Comparison of ENCODE assay signal across 12 cellular contexts in the genomic region with DNA sequence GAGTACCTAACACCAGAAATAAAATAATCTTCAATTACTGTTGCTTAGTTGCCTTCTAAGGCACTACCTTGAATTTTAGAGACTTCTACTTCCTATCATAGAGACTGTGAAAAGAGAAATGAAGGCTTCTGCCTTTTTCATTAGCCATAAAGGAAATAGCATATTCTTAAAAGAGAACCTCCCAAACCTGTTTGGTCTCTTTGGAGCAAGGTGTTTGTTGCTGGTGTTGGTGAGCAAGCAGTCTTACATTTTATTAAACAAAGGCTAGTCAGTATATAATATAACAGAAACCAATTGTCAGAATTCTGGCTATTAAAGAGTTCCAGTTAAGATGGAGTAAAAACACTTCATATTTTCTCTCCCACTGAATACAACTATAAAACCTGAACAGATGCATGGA.
"Had no signal": no experiment of that assay in that cellular context is flagged by ENCODE, and none has a peak within 500 bp of the region (broad histone marks: within the 10 kb centered on the region; RNA-seq: fewer than 3 reads in every experiment).

No MANE protein-coding gene starts in this region.

- H3K36me3 ChIP-seq: right atrium auricular region, transverse colon had no signal

- FAIRE-seq: keratinocyte had no signal

- H3K4me1 ChIP-seq: right atrium auricular region, transverse colon had no signal

- H3K27me3 ChIP-seq: right atrium auricular region, transverse colon had no signal

- H3K4me3 ChIP-seq: right atrium auricular region, transverse colon had no signal

- DNase-seq: activated CD4-positive, alpha-beta T cell treated with anti-CD3 and anti-CD28 coated beads, Interleukin-2, amount 50 U/mL, for 1 hour; activated naive CD4-positive, alpha-beta T cell; aorta; endodermal cell; hippocampal formation; nucleus accumbens; posterior cingulate gyrus; stimulated activated CD4-positive, alpha-beta T cell treated with anti-CD3 and anti-CD28 coated beads, Interleukin-4, amount 100 ng/mL, for 24 hours; stimulated activated naive CD4-positive, alpha-beta T cell; transverse colon had no signal

- H3K27ac ChIP-seq: right atrium auricular region, transverse colon had no signal
